1 cellular context compared by ENCODE assay signal in genomic region chr3:29285356-29286070, GRCh38.
TF ChIP-seq lines count a peak whose summit lies in the region.

No MANE protein-coding gene starts in this region.

TF ChIP-seq in GM23338, 12 proteins besides CTCF, POLR2A, EP300 and RAD21 (continued from another document):
- TF ChIP-seq REST (IDR thresholded peaks at IDR 0.05; ENCODE audit: unreplicated experiment) (no peak), POLR2AphosphoS5 (IDR thresholded peaks at IDR 0.05; ENCODE audit: low read depth) (no peak), CREB1 (CRISPR knock-in tag; IDR thresholded peaks at IDR 0.05; ENCODE audit: low read depth) (no peak), EZH2 (IDR thresholded peaks at IDR 0.05; ENCODE audit: low read depth, unreplicated experiment) (no peak)
